In genomic region chr7:71220210-71220695, GRCh38 we compare ENCODE assay signal across 24 cellular contexts.
A peak's percentile ranks its signal among the peaks of the same experiment; 100 is the strongest.
DNase-seq lines count a peak whose midpoint lies in the region; ATAC-seq and TF ChIP-seq lines count a peak whose summit lies in the region.
"Had no signal": no experiment of that assay in that cellular context is flagged by ENCODE, and none has a peak within 500 bp of the region (broad histone marks: within the 10 kb centered on the region; RNA-seq: fewer than 3 reads in every experiment).

No MANE protein-coding gene starts in this region.

- H3K4me1 ChIP-seq in mesendoderm (ENCODE audit: control insufficient read depth, low read depth, low read length) (no peaks in the 10 kb centered on the region), tibial nerve (peaks cover 0 to 15% (median 0%) of the 10 kb centered on the region in 4 donors)
- H3K4me1 ChIP-seq in effector memory CD4-positive, alpha-beta T cell (ENCODE audit: control insufficient read depth, insufficient read depth, low read length, poor library complexity, severe bottlenecking), result no peaks in the 10 kb centered on the region
- H3K4me1 ChIP-seq: vagina had no signal

- H3K9me3 ChIP-seq in tibial nerve, result peaks cover 0 to 30% (median 5%) of the 10 kb centered on the region in 4 donors
- peaks cover 3% of the 10 kb centered on the region for H3K9me3 ChIP-seq in effector memory CD4-positive, alpha-beta T cell (ENCODE audit: control insufficient read depth, low read length)
- H3K9me3 ChIP-seq: neutrophil, vagina had no signal

- H3K23ac ChIP-seq in mesendoderm (ENCODE audit: low read length), result no peak overlapping the region

- H3K27me3 Mint-ChIP-seq in WTC11 (ENCODE audit: low read depth), result no peaks in the 10 kb centered on the region
- H3K27me3 Mint-ChIP-seq in activated T-cell treated with anti-CD3 and anti-CD28 coated beads, Interleukin-2, amount 50 U/mL, for 72 hours (ENCODE audit: low read depth), result no peaks in the 10 kb centered on the region
- H3K27me3 Mint-ChIP-seq: activated B cell treated with CpG ODN at 0.5 μM for 24 hours; activated CD8-positive, alpha-beta T cell treated with anti-CD3 and anti-CD28 coated beads for 36 hours had no signal

- no peak overlapping the region for H2AK5ac ChIP-seq in mesendoderm (ENCODE audit: low read length)

- TF ChIP-seq POLR2A in tibial nerve (IDR thresholded peaks at IDR 0.05), result no peak

- H2BK120ac ChIP-seq in mesendoderm (ENCODE audit: low read depth, low read length), result no peak overlapping the region

- no peak for DNase-seq in WTC11 (ENCODE audit: low spot score)
- peak; percentile 3 for DNase-seq in choroid plexus epithelial cell (ENCODE audit: low read depth)
- peak; percentile 65 for DNase-seq in mesendoderm
- DNase-seq in tibial nerve (ENCODE audit: low spot score in 2 of 2), result no peak
- no peak for DNase-seq in NCI-H2081 (lab: John Stamatoyannopoulos, UW)
- DNase-seq in activated T-cell treated with anti-CD3 and anti-CD28 coated beads, Interleukin-2, amount 50 U/mL, for 72 hours, result no peak
- no peak for DNase-seq in effector memory CD4-positive, alpha-beta T cell
- DNase-seq: activated B cell treated with CpG ODN at 0.5 μM for 24 hours; activated CD8-positive, alpha-beta T cell treated with anti-CD3 and anti-CD28 coated beads for 36 hours; activated T-cell treated with anti-CD3 and anti-CD28 coated beads for 4 hours; central memory CD4-positive, alpha-beta T cell; foreskin fibroblast; hypothalamus; NCI-H1417; NCI-H510A; stimulated activated CD4-positive, alpha-beta T cell treated with anti-CD3 and anti-CD28 coated beads, Interleukin-4, amount 100 ng/mL, for 24 hours; stimulated activated naive CD4-positive, alpha-beta T cell treated with Interleukin-2 at 50 U/mL for 16 hours; T-helper 9 cell had no signal

- H2BK15ac ChIP-seq in mesendoderm (replicated peaks; ENCODE audit: low read depth), result no peak overlapping the region

- H3K4ac ChIP-seq in mesendoderm (ENCODE audit: low read depth, low read length), result no peak overlapping the region

- no peak overlapping the region for H3K27ac ChIP-seq in mesendoderm (ENCODE audit: low read depth, low read length)
- H3K27ac ChIP-seq in tibial nerve, result peak overlapping the region in 3 of 4 donors; percentile 45 to 80 (median 75)
- no peak overlapping the region for H3K27ac ChIP-seq in effector memory CD4-positive, alpha-beta T cell (ENCODE audit: insufficient read depth, low read length, poor library complexity, severe bottlenecking)
- H3K27ac ChIP-seq: C4-2B, epithelial cell of prostate, neutrophil, vagina had no signal

- no peak overlapping the region for H3K4me3 ChIP-seq in choroid plexus epithelial cell (ENCODE audit: low read depth, low read length)
- H3K4me3 ChIP-seq in mesendoderm (ENCODE audit: low read length), result no peak overlapping the region
- H3K4me3 ChIP-seq in tibial nerve, result no peak overlapping the region
- H3K4me3 ChIP-seq in effector memory CD4-positive, alpha-beta T cell (ENCODE audit: insufficient read depth, low read depth, low read length, poor library complexity, severe bottlenecking), result no peak overlapping the region
- H3K4me3 ChIP-seq: lung, vagina had no signal

- no peak for ATAC-seq in WTC11
- no peak for ATAC-seq in activated T-cell treated with anti-CD3 and anti-CD28 coated beads, Interleukin-2, amount 50 U/mL, for 72 hours (replicated peaks in 1 of 2)
- ATAC-seq: activated CD8-positive, alpha-beta T cell treated with anti-CD3 and anti-CD28 coated beads for 36 hours; SK-N-SH treated with all-trans-retinoic acid at 6 μM for 48 hours had no signal

- no peak overlapping the region for H4K8ac ChIP-seq in mesendoderm (ENCODE audit: low read depth, low read length)

- H4K5ac ChIP-seq in mesendoderm (ENCODE audit: low read length), result no peak overlapping the region

- peaks cover 37% of the 10 kb centered on the region for H3K36me3 Mint-ChIP-seq in WTC11
- H3K36me3 Mint-ChIP-seq in activated T-cell treated with anti-CD3 and anti-CD28 coated beads, Interleukin-2, amount 50 U/mL, for 72 hours (ENCODE audit: insufficient read depth in 2 of 2), result peaks cover 1 to 2% of the 10 kb centered on the region in 2 donors

- POLR2A ChIA-PET in WTC11 (lab: Charles Lee), result no interaction called here

- no peak overlapping the region for H3K4me2 ChIP-seq in mesendoderm (ENCODE audit: low read length)

- H3K4me3 Mint-ChIP-seq in WTC11, result no peak overlapping the region
- H3K4me3 Mint-ChIP-seq in activated T-cell treated with anti-CD3 and anti-CD28 coated beads, Interleukin-2, amount 50 U/mL, for 72 hours, result no peak overlapping the region
- H3K4me3 Mint-ChIP-seq: activated B cell treated with CpG ODN at 0.5 μM for 24 hours; activated CD8-positive, alpha-beta T cell treated with anti-CD3 and anti-CD28 coated beads for 36 hours had no signal

- TF ChIP-seq CTCF in WTC11 (IDR thresholded peaks at IDR 0.05) (no peak), choroid plexus epithelial cell (conservative IDR thresholded peaks at IDR 0.05; ENCODE audit: low read depth, low read length) (no peak), tibial nerve (IDR thresholded peaks at IDR 0.05) (peak in 3 of 5 experiments; percentile 14 to 33 (median 19))

- H3K9me3 Mint-ChIP-seq in WTC11, result peaks cover 33% of the 10 kb centered on the region
- H3K9me3 Mint-ChIP-seq in activated T-cell treated with anti-CD3 and anti-CD28 coated beads, Interleukin-2, amount 50 U/mL, for 72 hours, result peaks cover 5 to 7% of the 10 kb centered on the region in 2 donors

- H3K18ac ChIP-seq in mesendoderm (ENCODE audit: low read length), result no peak overlapping the region

- CTCF ChIA-PET in WTC11 (lab: Charles Lee), result no interaction called here

- H3K4me1 Mint-ChIP-seq in WTC11, result peaks cover 37% of the 10 kb centered on the region
- no peaks in the 10 kb centered on the region for H3K4me1 Mint-ChIP-seq in activated T-cell treated with anti-CD3 and anti-CD28 coated beads, Interleukin-2, amount 50 U/mL, for 72 hours (ENCODE audit: low read depth)
- H3K4me1 Mint-ChIP-seq: activated B cell treated with CpG ODN at 0.5 μM for 24 hours had no signal

- H3K79me2 ChIP-seq in mesendoderm (ENCODE audit: control insufficient read depth, insufficient read depth, low read length), result peaks cover 28% of the 10 kb centered on the region

- H3K79me1 ChIP-seq in mesendoderm (ENCODE audit: low read length), result peaks cover 14% of the 10 kb centered on the region

- no peak overlapping the region for H3K56ac ChIP-seq in mesendoderm (ENCODE audit: low read length)

- no peak overlapping the region for H3K9ac ChIP-seq in mesendoderm (ENCODE audit: low read length)

- H3K27ac Mint-ChIP-seq in WTC11, result peak overlapping the region; percentile 12; the same call in 1 of the 2 replicates
- H3K27ac Mint-ChIP-seq in activated T-cell treated with anti-CD3 and anti-CD28 coated beads, Interleukin-2, amount 50 U/mL, for 72 hours, result no peak overlapping the region
- H3K27ac Mint-ChIP-seq: activated B cell treated with CpG ODN at 0.5 μM for 24 hours; activated CD8-positive, alpha-beta T cell treated with anti-CD3 and anti-CD28 coated beads for 36 hours had no signal

- peaks cover 2% of the 10 kb centered on the region for H3K36me3 ChIP-seq in mesendoderm (ENCODE audit: control insufficient read depth, insufficient read depth, low read length)
- H3K36me3 ChIP-seq in tibial nerve, result no peaks in the 10 kb centered on the region
- no peaks in the 10 kb centered on the region for H3K36me3 ChIP-seq in effector memory CD4-positive, alpha-beta T cell (ENCODE audit: control insufficient read depth, insufficient read depth, low read length)
- H3K36me3 ChIP-seq: neutrophil, vagina had no signal

- no peaks in the 10 kb centered on the region for H3K27me3 ChIP-seq in mesendoderm (ENCODE audit: insufficient read depth, low read length, poor library complexity)
- H3K27me3 ChIP-seq in tibial nerve, result no peaks in the 10 kb centered on the region
- no peaks in the 10 kb centered on the region for H3K27me3 ChIP-seq in effector memory CD4-positive, alpha-beta T cell (replicated peaks; ENCODE audit: control insufficient read depth, insufficient read depth, low read length, poor library complexity, severe bottlenecking)
- H3K27me3 ChIP-seq: neutrophil, vagina had no signal

- peak; percentile 56 to 82 for TF ChIP-seq EP300 in tibial nerve (IDR thresholded peaks at IDR 0.05)

- WGBS in mesendoderm (ENCODE audit: extremely low coverage, insufficient coverage, low lambda C conversion rate), result no CpG with 5 or more reads among the region's 5 CpGs
- WGBS in tibial nerve, 2 donors, result 50 to 62% methylated on average over 5 of the region's 5 CpGs

- no peak overlapping the region for H2BK5ac ChIP-seq in mesendoderm (ENCODE audit: low read length)

TF ChIP-seq in WTC11, 78 proteins besides CTCF, POLR2A, EP300 and RAD21:
- no peak for TF ChIP-seq ZNF423 (CRISPR knock-in tag; IDR thresholded peaks at IDR 0.05)
- TF ChIP-seq ATF1 (CRISPR knock-in tag; IDR thresholded peaks at IDR 0.05), result no peak
- TF ChIP-seq CBFB (CRISPR knock-in tag; IDR thresholded peaks at IDR 0.05; ENCODE audit: low read depth), result no peak
- no peak for TF ChIP-seq ZSCAN18 (CRISPR knock-in tag; IDR thresholded peaks at IDR 0.05)
- TF ChIP-seq KAT7 (CRISPR knock-in tag; IDR thresholded peaks at IDR 0.05; ENCODE audit: borderline replicate concordance), result no peak
- TF ChIP-seq NR1H2 (CRISPR knock-in tag; IDR thresholded peaks at IDR 0.05), result no peak
- no peak for TF ChIP-seq GRHL2 (CRISPR knock-in tag; IDR thresholded peaks at IDR 0.05; ENCODE audit: insufficient replicate concordance, severe bottlenecking)
- TF ChIP-seq, protein P1, sequence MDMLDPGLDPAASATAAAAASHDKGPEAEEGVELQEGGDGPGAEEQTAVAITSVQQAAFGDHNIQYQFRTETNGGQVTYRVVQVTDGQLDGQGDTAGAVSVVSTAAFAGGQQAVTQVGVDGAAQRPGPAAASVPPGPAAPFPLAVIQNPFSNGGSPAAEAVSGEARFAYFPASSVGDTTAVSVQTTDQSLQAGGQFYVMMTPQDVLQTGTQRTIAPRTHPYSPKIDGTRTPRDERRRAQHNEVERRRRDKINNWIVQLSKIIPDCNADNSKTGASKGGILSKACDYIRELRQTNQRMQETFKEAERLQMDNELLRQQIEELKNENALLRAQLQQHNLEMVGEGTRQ (CRISPR knock-in tag; IDR thresholded peaks at IDR 0.05), result no peak
- TF ChIP-seq TEAD4 (CRISPR knock-in tag; IDR thresholded peaks at IDR 0.05), result no peak

Comparison
In these comparisons a context has a peak if more than half of its experiments do, and no peak if none do; other contexts are left out.
1. DNase-seq: peak in choroid plexus epithelial cell (single experiment) and mesendoderm (single experiment); none in WTC11 (single experiment), tibial nerve (0 of 2), NCI-H2081 (0 of 2), activated T-cell treated with anti-CD3 and anti-CD28 coated beads, Interleukin-2, amount 50 U/mL, for 72 hours (0 of 2) and effector memory CD4-positive, alpha-beta T cell (0 of 3).
2. CTCF ChIP-seq: peak in tibial nerve (3 of 5); none in WTC11 (single experiment) and choroid plexus epithelial cell (single experiment).
3. H3K27ac ChIP-seq: peak in tibial nerve (3 of 4); none in mesendoderm (single experiment) and effector memory CD4-positive, alpha-beta T cell (single experiment).